Comparison of ENCODE assay signal across 1 cellular context in the genomic region with DNA sequence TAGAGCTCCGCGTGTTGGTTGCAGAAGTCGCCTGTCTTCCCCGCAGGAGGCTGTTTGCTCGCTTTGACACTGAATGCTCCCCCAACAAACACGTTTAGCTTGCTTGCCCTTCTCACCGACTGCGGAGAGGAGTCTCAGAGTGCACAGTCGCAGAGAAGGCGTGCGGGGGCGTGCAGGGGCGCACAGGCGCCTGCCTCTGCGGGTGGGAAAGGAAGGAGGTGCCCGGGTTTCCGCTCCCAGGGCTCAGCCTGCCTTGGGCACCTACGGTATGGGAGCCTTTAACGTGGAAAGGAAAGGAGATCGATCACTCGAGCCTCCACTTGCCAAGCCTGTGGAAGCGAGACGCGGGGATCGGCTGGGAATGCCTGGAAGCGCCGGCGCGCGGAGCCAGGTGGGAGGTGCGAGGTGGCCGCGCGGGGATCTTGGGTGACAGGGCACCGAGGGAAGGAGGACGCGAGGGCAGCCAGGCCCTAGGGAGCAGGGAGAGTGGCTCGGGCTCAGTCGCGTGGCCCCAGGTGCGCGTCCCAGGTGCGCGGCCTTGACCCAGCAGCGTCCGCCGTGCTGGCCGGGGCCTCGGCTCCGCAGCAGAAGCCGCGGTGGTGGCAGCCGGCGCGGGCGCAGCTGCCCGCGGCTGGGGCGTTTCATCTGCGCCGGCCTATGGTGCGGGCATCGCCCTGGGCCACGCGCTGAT.
TF ChIP-seq lines count a peak whose summit lies in the region.

TSS of gene FAN1 (plus strand) at position 419 of the 691 bp plus-strand sequence. CDS start 749 bp downstream, outside the sequence.

TF ChIP-seq in HepG2, 621 proteins besides CTCF, POLR2A, EP300 and RAD21 (continued from another document and continues in another):
- TF ChIP-seq PAXIP1 (CRISPR knock-in tag; conservative IDR thresholded peaks at IDR 0.05) (0 out of 2 replicates have a peak, but pooled peaks have one; percentile 59), HMG20B (CRISPR knock-in tag; conservative IDR thresholded peaks at IDR 0.05) (no peak; the same call in 1 of the 2 replicates), ATF7 (IDR thresholded peaks at IDR 0.05) (no peak), ATF7 (CRISPR knock-in tag; IDR thresholded peaks at IDR 0.05) (0 out of 2 replicates have a peak, but pooled peaks have one; percentile 59), JUND (CRISPR knock-in tag; IDR thresholded peaks at IDR 0.05) (peak; percentile 38; the same call in 1 of the 2 replicates), ZNF747 (CRISPR knock-in tag; IDR thresholded peaks at IDR 0.05; ENCODE audit: borderline replicate concordance) (peak; percentile 51; the same call in 1 of the 2 replicates), ARHGAP35 (CRISPR knock-in tag; IDR thresholded peaks at IDR 0.05; ENCODE audit: borderline replicate concordance) (peak; percentile 84; the same call in 1 of the 2 replicates), ZNF251 (CRISPR knock-in tag; IDR thresholded peaks at IDR 0.05) (peak; percentile 57; the same call in 1 of the 2 replicates), ZNF772 (CRISPR knock-in tag; IDR thresholded peaks at IDR 0.05) (peak; percentile 90), SKI (IDR thresholded peaks at IDR 0.05; ENCODE audit: partially characterized antibody) (peak; percentile 11), GLI4 (CRISPR knock-in tag; IDR thresholded peaks at IDR 0.05; ENCODE audit: borderline replicate concordance) (peak; percentile 75; the same call in 1 of the 2 replicates), ZNF709 (CRISPR knock-in tag; IDR thresholded peaks at IDR 0.05) (peak; percentile 85), ARID2 (CRISPR knock-in tag; IDR thresholded peaks at IDR 0.05; ENCODE audit: borderline replicate concordance) (no peak), PRMT3 (CRISPR knock-in tag; IDR thresholded peaks at IDR 0.05; ENCODE audit: borderline replicate concordance, low read depth) (peak; percentile 70), HNRNPK (IDR thresholded peaks at IDR 0.05; ENCODE audit: low read depth, low read length, poor library complexity, severe bottlenecking) (peak; percentile 45), ZKSCAN8 (CRISPR knock-in tag; IDR thresholded peaks at IDR 0.05; ENCODE audit: borderline replicate concordance) (0 out of 2 replicates have a peak, but pooled peaks have one; percentile 51), NFKB2 (CRISPR knock-in tag; IDR thresholded peaks at IDR 0.05; ENCODE audit: borderline replicate concordance) (peak; percentile 96), MTF1 (CRISPR knock-in tag; IDR thresholded peaks at IDR 0.05) (no peak), KAT7 (CRISPR knock-in tag; IDR thresholded peaks at IDR 0.05; ENCODE audit: borderline replicate concordance) (peak; percentile 86; the same call in 1 of the 2 replicates), ZNF510 (CRISPR knock-in tag; IDR thresholded peaks at IDR 0.05; ENCODE audit: low read depth) (0 out of 2 replicates have a peak, but pooled peaks have one; percentile 66), ZNF138 (CRISPR knock-in tag; IDR thresholded peaks at IDR 0.05; ENCODE audit: low read depth) (no peak), KLF6 (CRISPR knock-in tag; IDR thresholded peaks at IDR 0.05) (peak; percentile 41; the same call in 1 of the 2 replicates), THRA (CRISPR knock-in tag; IDR thresholded peaks at IDR 0.05; ENCODE audit: borderline replicate concordance) (no peak; the same call in none of the 2 replicates), ELF1 (CRISPR knock-in tag; IDR thresholded peaks at IDR 0.05) (peak; percentile 69), RFXAP (CRISPR knock-in tag; IDR thresholded peaks at IDR 0.05; ENCODE audit: borderline replicate concordance) (peak; percentile 91), ZNF343 (CRISPR knock-in tag; IDR thresholded peaks at IDR 0.05) (peak; percentile 97), RELA (CRISPR knock-in tag; IDR thresholded peaks at IDR 0.05) (0 out of 2 replicates have a peak, but pooled peaks have one; percentile 33), ZNF331 (CRISPR knock-in tag; IDR thresholded peaks at IDR 0.05) (peak; percentile 94), POLR2AphosphoS2 (IDR thresholded peaks at IDR 0.05; ENCODE audit: low read depth, low read length) (peak; percentile 99), STAG1 (CRISPR knock-in tag; IDR thresholded peaks at IDR 0.05) (peak; percentile 4; the same call in 1 of the 2 replicates), MTA3 (CRISPR knock-in tag; IDR thresholded peaks at IDR 0.05) (no peak), ZNF607 (CRISPR knock-in tag; IDR thresholded peaks at IDR 0.05; ENCODE audit: borderline replicate concordance) (peak; percentile 72; the same call in 1 of the 2 replicates), THYN1 (CRISPR knock-in tag; IDR thresholded peaks at IDR 0.05; ENCODE audit: borderline replicate concordance, low read depth) (no peak), HNF1A (IDR thresholded peaks at IDR 0.05; ENCODE audit: low read depth) (no peak), HNF1A (CRISPR knock-in tag; IDR thresholded peaks at IDR 0.05; ENCODE audit: borderline replicate concordance) (peak; percentile 82), ZBTB7A (CRISPR knock-in tag; IDR thresholded peaks at IDR 0.05) (peak; percentile 78), GATAD2A (CRISPR knock-in tag; IDR thresholded peaks at IDR 0.05) (peak; percentile 72; the same call in 1 of the 2 replicates), FOSL2 (CRISPR knock-in tag; IDR thresholded peaks at IDR 0.05) (peak; percentile 69), NRL (CRISPR knock-in tag; IDR thresholded peaks at IDR 0.05; ENCODE audit: borderline replicate concordance) (peak; percentile 92), ZNF660 (CRISPR knock-in tag; IDR thresholded peaks at IDR 0.05; ENCODE audit: borderline replicate concordance, low read depth) (peak; percentile 89; the same call in 1 of the 2 replicates)
- TF ChIP-seq, protein P1, sequence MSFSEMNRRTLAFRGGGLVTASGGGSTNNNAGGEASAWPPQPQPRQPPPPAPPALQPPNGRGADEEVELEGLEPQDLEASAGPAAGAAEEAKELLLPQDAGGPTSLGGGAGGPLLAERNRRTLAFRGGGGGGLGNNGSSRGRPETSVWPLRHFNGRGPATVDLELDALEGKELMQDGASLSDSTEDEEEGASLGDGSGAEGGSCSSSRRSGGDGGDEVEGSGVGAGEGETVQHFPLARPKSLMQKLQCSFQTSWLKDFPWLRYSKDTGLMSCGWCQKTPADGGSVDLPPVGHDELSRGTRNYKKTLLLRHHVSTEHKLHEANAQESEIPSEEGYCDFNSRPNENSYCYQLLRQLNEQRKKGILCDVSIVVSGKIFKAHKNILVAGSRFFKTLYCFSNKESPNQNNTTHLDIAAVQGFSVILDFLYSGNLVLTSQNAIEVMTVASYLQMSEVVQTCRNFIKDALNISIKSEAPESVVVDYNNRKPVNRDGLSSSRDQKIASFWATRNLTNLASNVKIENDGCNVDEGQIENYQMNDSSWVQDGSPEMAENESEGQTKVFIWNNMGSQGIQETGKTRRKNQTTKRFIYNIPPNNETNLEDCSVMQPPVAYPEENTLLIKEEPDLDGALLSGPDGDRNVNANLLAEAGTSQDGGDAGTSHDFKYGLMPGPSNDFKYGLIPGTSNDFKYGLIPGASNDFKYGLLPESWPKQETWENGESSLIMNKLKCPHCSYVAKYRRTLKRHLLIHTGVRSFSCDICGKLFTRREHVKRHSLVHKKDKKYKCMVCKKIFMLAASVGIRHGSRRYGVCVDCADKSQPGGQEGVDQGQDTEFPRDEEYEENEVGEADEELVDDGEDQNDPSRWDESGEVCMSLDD (CRISPR knock-in tag; IDR thresholded peaks at IDR 0.05; ENCODE audit: borderline replicate concordance): peak; percentile 36; the same call in 1 of the 2 replicates
- TF ChIP-seq, protein P2, sequence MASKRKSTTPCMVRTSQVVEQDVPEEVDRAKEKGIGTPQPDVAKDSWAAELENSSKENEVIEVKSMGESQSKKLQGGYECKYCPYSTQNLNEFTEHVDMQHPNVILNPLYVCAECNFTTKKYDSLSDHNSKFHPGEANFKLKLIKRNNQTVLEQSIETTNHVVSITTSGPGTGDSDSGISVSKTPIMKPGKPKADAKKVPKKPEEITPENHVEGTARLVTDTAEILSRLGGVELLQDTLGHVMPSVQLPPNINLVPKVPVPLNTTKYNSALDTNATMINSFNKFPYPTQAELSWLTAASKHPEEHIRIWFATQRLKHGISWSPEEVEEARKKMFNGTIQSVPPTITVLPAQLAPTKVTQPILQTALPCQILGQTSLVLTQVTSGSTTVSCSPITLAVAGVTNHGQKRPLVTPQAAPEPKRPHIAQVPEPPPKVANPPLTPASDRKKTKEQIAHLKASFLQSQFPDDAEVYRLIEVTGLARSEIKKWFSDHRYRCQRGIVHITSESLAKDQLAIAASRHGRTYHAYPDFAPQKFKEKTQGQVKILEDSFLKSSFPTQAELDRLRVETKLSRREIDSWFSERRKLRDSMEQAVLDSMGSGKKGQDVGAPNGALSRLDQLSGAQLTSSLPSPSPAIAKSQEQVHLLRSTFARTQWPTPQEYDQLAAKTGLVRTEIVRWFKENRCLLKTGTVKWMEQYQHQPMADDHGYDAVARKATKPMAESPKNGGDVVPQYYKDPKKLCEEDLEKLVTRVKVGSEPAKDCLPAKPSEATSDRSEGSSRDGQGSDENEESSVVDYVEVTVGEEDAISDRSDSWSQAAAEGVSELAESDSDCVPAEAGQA (IDR thresholded peaks at IDR 0.05; ENCODE audit: low read depth): 0 out of 2 replicates have a peak, but pooled peaks have one; percentile 67
- TF ChIP-seq, protein P2 (CRISPR knock-in tag; IDR thresholded peaks at IDR 0.05; ENCODE audit: borderline replicate concordance): no peak
